8 cellular contexts compared by ENCODE assay signal in the genomic region with DNA sequence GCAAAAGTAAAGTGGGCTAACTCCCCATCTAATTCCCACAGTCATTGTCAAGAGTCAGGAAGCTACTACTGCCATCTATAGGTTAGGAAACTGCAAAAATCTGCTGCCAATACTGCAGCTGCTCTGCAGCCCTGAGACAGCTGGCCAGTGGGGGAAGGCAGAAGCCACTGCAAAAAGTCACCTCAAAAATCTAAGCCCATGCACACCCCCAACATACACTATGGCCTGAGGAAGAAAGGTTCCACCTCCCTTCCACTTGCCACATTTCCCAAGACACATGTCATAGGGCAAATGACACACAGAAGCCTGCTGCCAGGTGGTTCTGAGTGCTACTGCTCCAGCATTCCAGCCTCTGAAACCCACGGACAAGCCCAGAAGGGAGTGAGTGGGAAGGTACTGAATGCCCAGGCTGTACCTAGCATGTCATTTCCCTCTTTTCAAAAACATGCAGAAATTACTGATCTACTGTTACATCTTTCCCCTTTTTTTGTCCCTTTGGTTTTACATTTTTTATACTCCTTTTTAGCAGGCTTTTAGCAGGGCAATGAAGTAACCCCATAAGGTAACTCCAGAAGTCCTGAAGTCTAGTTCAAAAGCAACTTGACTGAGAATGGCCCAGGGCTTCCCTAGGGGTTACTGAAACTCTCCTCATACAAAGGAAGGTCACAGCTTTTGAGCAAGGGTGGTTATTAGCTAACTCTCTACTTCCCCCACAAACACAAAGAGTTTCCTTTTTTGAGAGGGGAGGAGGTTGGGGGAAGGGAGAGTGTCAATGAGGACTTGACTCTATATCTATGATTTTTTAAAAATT. TPM values are rescaled to one million over a fixed set of nuclear protein-coding genes. Genes with fewer than 3 reads are reported as not detected.
DNase-seq lines count a peak whose midpoint lies in the region; ATAC-seq lines count a peak whose summit lies in the region.

No MANE protein-coding gene starts in this region.

- H3K79me1 ChIP-seq in mesendoderm (ENCODE audit: low read length): peaks cover 11% of the 10 kb centered on the region

- ATAC-seq in GM21423 (IDR thresholded peaks at IDR 0.05; ENCODE audit: unreplicated experiment) (peak; percentile 63), HG02938 (IDR thresholded peaks at IDR 0.05; ENCODE audit: unreplicated experiment) (no peak)

- H3K23ac ChIP-seq in mesendoderm (ENCODE audit: low read length): no peak overlapping the region

- H3K27me3 ChIP-seq in BLaER1 (no peaks in the 10 kb centered on the region), mesendoderm (ENCODE audit: insufficient read depth, low read length, poor library complexity) (no peaks in the 10 kb centered on the region)

- H3K4me1 ChIP-seq in BLaER1 (peaks cover 37% of the 10 kb centered on the region), mesendoderm (ENCODE audit: control insufficient read depth, low read depth, low read length) (peaks cover 4% of the 10 kb centered on the region)

- H3K27ac ChIP-seq in BLaER1: peak overlapping the region; percentile 91
- no peak overlapping the region for H3K27ac ChIP-seq in mesendoderm (ENCODE audit: low read depth, low read length)

- H3K4ac ChIP-seq in mesendoderm (ENCODE audit: low read depth, low read length): no peak overlapping the region

- no CpG with 5 or more reads among the region's 1 CpG for WGBS in mesendoderm (ENCODE audit: extremely low coverage, insufficient coverage, low lambda C conversion rate)

- peak overlapping the region; percentile 52 for H3K56ac ChIP-seq in mesendoderm (ENCODE audit: low read length)

- H4K5ac ChIP-seq in mesendoderm (ENCODE audit: low read length): no peak overlapping the region

- H3K9me3 ChIP-seq in BLaER1: no peaks in the 10 kb centered on the region

- H4K20me1 ChIP-seq in BLaER1: peaks cover 14% of the 10 kb centered on the region

- H4K8ac ChIP-seq in mesendoderm (ENCODE audit: low read depth, low read length): no peak overlapping the region

- H3K36me3 ChIP-seq in BLaER1 (peaks cover 62% of the 10 kb centered on the region), mesendoderm (ENCODE audit: control insufficient read depth, insufficient read depth, low read length) (peaks cover 1% of the 10 kb centered on the region)

- no peak overlapping the region for H2BK120ac ChIP-seq in mesendoderm (ENCODE audit: low read depth, low read length)

- DNase-seq in NCI-H446 treated with DMSO at 0.1 percent for 48 hours (lab: John Stamatoyannopoulos, UW): peak; percentile 32
- DNase-seq in cerebellar cortex (ENCODE audit: low spot score): peak; percentile 34
- peak; percentile 60 for DNase-seq in mesendoderm
- no peak for DNase-seq in UCSD-AML1 (lab: John Stamatoyannopoulos, UW; ENCODE audit: unreplicated experiment)
- no peak for DNase-seq in GOT3 (lab: John Stamatoyannopoulos, UW)

- no peak overlapping the region for H2AK5ac ChIP-seq in mesendoderm (ENCODE audit: low read length)

- H3K4me3 ChIP-seq in BLaER1 (peak overlapping the region; percentile 48), mesendoderm (ENCODE audit: low read length) (no peak overlapping the region)

- no peak overlapping the region for H2BK15ac ChIP-seq in mesendoderm (replicated peaks; ENCODE audit: low read depth)

- H2BK5ac ChIP-seq in mesendoderm (ENCODE audit: low read length): no peak overlapping the region

- H3K9ac ChIP-seq in BLaER1 (peak overlapping the region; percentile 76), mesendoderm (ENCODE audit: low read length) (peak overlapping the region; percentile 17)

- H3K4me2 ChIP-seq in BLaER1: peak overlapping the region; percentile 91
- H3K4me2 ChIP-seq in mesendoderm (ENCODE audit: low read length): no peak overlapping the region

- peaks cover 3% of the 10 kb centered on the region for H3K79me2 ChIP-seq in mesendoderm (ENCODE audit: control insufficient read depth, insufficient read depth, low read length)

- no peak overlapping the region for H3K18ac ChIP-seq in mesendoderm (ENCODE audit: low read length)

RNA-seq across cellular contexts. Expression of a gene that starts 36.8 kb away (rescaled TPM):
- polyA plus RNA-seq in mesendoderm (2013, experiment 1 of 2): 33.9 TPM
- 32.7 TPM for polyA plus RNA-seq in mesendoderm (2013, experiment 2 of 2)

RNA-seq across cellular contexts. Expression of a gene that starts 45.7 kb away (rescaled TPM):
- not detected for polyA plus RNA-seq in mesendoderm (2013, experiment 1 of 2)
- polyA plus RNA-seq in mesendoderm (2013, experiment 2 of 2): not detected

RNA-seq across cellular contexts. Expression of a gene that starts 59.0 kb away (rescaled TPM):
- 10.7 TPM for polyA plus RNA-seq in mesendoderm (2013, experiment 1 of 2)
- 10.3 TPM for polyA plus RNA-seq in mesendoderm (2013, experiment 2 of 2)

Comparison
In these comparisons a context has a peak if more than half of its experiments do, and no peak if none do; other contexts are left out.
1. DNase-seq: peak in NCI-H446 treated with DMSO at 0.1 percent for 48 hours (single experiment), cerebellar cortex (single experiment) and mesendoderm (single experiment); none in UCSD-AML1 (single experiment) and GOT3 (single experiment).